Comparison of ENCODE assay signal across 1 cellular context in the genomic region with DNA sequence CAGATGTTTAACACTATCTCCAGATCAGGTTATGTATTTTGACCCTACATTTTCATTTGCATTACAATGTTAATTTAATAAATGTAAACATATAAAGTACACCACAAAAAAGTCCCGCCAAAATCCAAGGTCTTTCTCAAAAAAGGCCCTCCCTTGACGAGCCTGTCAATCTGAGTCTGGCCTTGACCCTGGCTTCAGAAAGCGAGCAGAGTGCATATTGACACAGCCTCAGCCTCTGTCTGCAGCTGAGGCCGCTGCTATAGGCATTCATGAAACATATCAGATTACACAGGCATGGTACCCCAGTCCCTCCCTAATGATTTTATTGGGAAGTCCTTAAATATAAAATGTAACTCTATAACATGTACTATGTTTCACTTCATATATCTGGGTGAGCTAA.
A peak's percentile ranks its signal among the peaks of the same experiment; 100 is the strongest.
TF ChIP-seq lines count a peak whose summit lies in the region.

No MANE protein-coding gene starts in this region.

TF ChIP-seq in HepG2, 621 proteins besides CTCF, POLR2A, EP300 and RAD21 (continued from another document and continues in another):
- TF ChIP-seq, protein P1, sequence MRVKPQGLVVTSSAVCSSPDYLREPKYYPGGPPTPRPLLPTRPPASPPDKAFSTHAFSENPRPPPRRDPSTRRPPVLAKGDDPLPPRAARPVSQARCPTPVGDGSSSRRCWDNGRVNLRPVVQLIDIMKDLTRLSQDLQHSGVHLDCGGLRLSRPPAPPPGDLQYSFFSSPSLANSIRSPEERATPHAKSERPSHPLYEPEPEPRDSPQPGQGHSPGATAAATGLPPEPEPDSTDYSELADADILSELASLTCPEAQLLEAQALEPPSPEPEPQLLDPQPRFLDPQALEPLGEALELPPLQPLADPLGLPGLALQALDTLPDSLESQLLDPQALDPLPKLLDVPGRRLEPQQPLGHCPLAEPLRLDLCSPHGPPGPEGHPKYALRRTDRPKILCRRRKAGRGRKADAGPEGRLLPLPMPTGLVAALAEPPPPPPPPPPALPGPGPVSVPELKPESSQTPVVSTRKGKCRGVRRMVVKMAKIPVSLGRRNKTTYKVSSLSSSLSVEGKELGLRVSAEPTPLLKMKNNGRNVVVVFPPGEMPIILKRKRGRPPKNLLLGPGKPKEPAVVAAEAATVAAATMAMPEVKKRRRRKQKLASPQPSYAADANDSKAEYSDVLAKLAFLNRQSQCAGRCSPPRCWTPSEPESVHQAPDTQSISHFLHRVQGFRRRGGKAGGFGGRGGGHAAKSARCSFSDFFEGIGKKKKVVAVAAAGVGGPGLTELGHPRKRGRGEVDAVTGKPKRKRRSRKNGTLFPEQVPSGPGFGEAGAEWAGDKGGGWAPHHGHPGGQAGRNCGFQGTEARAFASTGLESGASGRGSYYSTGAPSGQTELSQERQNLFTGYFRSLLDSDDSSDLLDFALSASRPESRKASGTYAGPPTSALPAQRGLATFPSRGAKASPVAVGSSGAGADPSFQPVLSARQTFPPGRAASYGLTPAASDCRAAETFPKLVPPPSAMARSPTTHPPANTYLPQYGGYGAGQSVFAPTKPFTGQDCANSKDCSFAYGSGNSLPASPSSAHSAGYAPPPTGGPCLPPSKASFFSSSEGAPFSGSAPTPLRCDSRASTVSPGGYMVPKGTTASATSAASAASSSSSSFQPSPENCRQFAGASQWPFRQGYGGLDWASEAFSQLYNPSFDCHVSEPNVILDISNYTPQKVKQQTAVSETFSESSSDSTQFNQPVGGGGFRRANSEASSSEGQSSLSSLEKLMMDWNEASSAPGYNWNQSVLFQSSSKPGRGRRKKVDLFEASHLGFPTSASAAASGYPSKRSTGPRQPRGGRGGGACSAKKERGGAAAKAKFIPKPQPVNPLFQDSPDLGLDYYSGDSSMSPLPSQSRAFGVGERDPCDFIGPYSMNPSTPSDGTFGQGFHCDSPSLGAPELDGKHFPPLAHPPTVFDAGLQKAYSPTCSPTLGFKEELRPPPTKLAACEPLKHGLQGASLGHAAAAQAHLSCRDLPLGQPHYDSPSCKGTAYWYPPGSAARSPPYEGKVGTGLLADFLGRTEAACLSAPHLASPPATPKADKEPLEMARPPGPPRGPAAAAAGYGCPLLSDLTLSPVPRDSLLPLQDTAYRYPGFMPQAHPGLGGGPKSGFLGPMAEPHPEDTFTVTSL (CRISPR knock-in tag; IDR thresholded peaks at IDR 0.05; ENCODE audit: borderline replicate concordance): peak; percentile 78; the same call in 1 of the 2 replicates
- no peak for TF ChIP-seq ZIK1 (CRISPR knock-in tag; IDR thresholded peaks at IDR 0.05; ENCODE audit: borderline replicate concordance, low read depth)
- TF ChIP-seq ZNF770 (CRISPR knock-in tag; IDR thresholded peaks at IDR 0.05): no peak
- TF ChIP-seq RFXANK (CRISPR knock-in tag; IDR thresholded peaks at IDR 0.05): no peak
- TF ChIP-seq, protein P2, sequence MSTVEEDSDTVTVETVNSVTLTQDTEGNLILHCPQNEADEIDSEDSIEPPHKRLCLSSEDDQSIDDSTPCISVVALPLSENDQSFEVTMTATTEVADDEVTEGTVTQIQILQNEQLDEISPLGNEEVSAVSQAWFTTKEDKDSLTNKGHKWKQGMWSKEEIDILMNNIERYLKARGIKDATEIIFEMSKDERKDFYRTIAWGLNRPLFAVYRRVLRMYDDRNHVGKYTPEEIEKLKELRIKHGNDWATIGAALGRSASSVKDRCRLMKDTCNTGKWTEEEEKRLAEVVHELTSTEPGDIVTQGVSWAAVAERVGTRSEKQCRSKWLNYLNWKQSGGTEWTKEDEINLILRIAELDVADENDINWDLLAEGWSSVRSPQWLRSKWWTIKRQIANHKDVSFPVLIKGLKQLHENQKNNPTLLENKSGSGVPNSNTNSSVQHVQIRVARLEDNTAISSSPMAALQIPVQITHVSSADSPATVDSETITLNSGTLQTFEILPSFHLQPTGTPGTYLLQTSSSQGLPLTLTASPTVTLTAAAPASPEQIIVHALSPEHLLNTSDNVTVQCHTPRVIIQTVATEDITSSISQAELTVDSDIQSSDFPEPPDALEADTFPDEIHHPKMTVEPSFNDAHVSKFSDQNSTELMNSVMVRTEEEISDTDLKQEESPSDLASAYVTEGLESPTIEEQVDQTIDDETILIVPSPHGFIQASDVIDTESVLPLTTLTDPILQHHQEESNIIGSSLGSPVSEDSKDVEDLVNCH (CRISPR knock-in tag; IDR thresholded peaks at IDR 0.05): no peak
- TF ChIP-seq CREB1 (IDR thresholded peaks at IDR 0.05): no peak
- TF ChIP-seq CREB1 (CRISPR knock-in tag; IDR thresholded peaks at IDR 0.05): peak; percentile 40; the same call in 1 of the 2 replicates
- TF ChIP-seq RXRB (CRISPR knock-in tag; IDR thresholded peaks at IDR 0.05; ENCODE audit: borderline replicate concordance): peak; percentile 85
- TF ChIP-seq RORA (CRISPR knock-in tag; IDR thresholded peaks at IDR 0.05): no peak
- no peak for TF ChIP-seq EZH2 (conservative IDR thresholded peaks at IDR 0.05; ENCODE audit: low read depth, low read length)
- no peak for TF ChIP-seq ZNF274 (CRISPR knock-in tag; IDR thresholded peaks at IDR 0.05)
- TF ChIP-seq, protein P3, sequence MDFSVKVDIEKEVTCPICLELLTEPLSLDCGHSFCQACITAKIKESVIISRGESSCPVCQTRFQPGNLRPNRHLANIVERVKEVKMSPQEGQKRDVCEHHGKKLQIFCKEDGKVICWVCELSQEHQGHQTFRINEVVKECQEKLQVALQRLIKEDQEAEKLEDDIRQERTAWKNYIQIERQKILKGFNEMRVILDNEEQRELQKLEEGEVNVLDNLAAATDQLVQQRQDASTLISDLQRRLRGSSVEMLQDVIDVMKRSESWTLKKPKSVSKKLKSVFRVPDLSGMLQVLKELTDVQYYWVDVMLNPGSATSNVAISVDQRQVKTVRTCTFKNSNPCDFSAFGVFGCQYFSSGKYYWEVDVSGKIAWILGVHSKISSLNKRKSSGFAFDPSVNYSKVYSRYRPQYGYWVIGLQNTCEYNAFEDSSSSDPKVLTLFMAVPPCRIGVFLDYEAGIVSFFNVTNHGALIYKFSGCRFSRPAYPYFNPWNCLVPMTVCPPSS (IDR thresholded peaks at IDR 0.05): no peak
- TF ChIP-seq ETV5 (CRISPR knock-in tag; IDR thresholded peaks at IDR 0.05; ENCODE audit: borderline replicate concordance): peak; percentile 51; the same call in 1 of the 2 replicates
- TF ChIP-seq ZNF530 (CRISPR knock-in tag; IDR thresholded peaks at IDR 0.05; ENCODE audit: low read depth): no peak
- no peak for TF ChIP-seq ZZZ3 (CRISPR knock-in tag; IDR thresholded peaks at IDR 0.05; ENCODE audit: borderline replicate concordance)
- no peak for TF ChIP-seq TOE1 (CRISPR knock-in tag; IDR thresholded peaks at IDR 0.05)
- no peak for TF ChIP-seq ZNF205 (CRISPR knock-in tag; IDR thresholded peaks at IDR 0.05)
- TF ChIP-seq, protein P4, sequence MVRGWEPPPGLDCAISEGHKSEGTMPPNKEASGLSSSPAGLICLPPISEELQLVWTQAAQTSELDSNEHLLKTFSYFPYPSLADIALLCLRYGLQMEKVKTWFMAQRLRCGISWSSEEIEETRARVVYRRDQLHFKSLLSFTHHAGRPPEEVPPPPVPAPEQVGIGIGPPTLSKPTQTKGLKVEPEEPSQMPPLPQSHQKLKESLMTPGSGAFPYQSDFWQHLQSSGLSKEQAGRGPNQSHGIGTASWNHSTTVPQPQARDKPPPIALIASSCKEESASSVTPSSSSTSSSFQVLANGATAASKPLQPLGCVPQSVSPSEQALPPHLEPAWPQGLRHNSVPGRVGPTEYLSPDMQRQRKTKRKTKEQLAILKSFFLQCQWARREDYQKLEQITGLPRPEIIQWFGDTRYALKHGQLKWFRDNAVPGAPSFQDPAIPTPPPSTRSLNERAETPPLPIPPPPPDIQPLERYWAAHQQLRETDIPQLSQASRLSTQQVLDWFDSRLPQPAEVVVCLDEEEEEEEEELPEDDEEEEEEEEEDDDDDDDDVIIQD (CRISPR knock-in tag; IDR thresholded peaks at IDR 0.05; ENCODE audit: low read depth): 0 out of 2 replicates have a peak, but pooled peaks have one; percentile 35
- no peak for TF ChIP-seq MAX (IDR thresholded peaks at IDR 0.05)
- no peak for TF ChIP-seq KAT7 (CRISPR knock-in tag; IDR thresholded peaks at IDR 0.05; ENCODE audit: borderline replicate concordance)
- no peak for TF ChIP-seq MAFK (conservative IDR thresholded peaks at IDR 0.05 in 1 of 2, IDR thresholded peaks at IDR 0.05 in 1 of 2; ENCODE audit: low read length in 2 of 2)
- no peak for TF ChIP-seq PRDM15 (CRISPR knock-in tag; IDR thresholded peaks at IDR 0.05)
- TF ChIP-seq, protein P5, sequence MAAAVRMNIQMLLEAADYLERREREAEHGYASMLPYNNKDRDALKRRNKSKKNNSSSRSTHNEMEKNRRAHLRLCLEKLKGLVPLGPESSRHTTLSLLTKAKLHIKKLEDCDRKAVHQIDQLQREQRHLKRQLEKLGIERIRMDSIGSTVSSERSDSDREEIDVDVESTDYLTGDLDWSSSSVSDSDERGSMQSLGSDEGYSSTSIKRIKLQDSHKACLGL (CRISPR knock-in tag; IDR thresholded peaks at IDR 0.05): no peak
- no peak for TF ChIP-seq ZNF260 (CRISPR knock-in tag; IDR thresholded peaks at IDR 0.05; ENCODE audit: borderline replicate concordance, low read depth)
- TF ChIP-seq ZNF281 (CRISPR knock-in tag; IDR thresholded peaks at IDR 0.05; ENCODE audit: borderline replicate concordance): peak; percentile 36; the same call in 1 of the 2 replicates
- no peak for TF ChIP-seq ZNF766 (CRISPR knock-in tag; IDR thresholded peaks at IDR 0.05; ENCODE audit: borderline replicate concordance)
- peak; percentile 40; the same call in 1 of the 2 replicates for TF ChIP-seq THAP11 (CRISPR knock-in tag; IDR thresholded peaks at IDR 0.05)
- TF ChIP-seq MBD4 (IDR thresholded peaks at IDR 0.05; ENCODE audit: borderline replicate concordance, low read length): 0 out of 2 replicates have a peak, but pooled peaks have one; percentile 66
- TF ChIP-seq, protein P6, sequence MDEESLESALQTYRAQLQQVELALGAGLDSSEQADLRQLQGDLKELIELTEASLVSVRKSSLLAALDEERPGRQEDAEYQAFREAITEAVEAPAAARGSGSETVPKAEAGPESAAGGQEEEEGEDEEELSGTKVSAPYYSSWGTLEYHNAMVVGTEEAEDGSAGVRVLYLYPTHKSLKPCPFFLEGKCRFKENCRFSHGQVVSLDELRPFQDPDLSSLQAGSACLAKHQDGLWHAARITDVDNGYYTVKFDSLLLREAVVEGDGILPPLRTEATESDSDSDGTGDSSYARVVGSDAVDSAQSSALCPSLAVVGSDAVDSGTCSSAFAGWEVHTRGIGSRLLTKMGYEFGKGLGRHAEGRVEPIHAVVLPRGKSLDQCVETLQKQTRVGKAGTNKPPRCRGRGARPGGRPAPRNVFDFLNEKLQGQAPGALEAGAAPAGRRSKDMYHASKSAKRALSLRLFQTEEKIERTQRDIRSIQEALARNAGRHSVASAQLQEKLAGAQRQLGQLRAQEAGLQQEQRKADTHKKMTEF (CRISPR knock-in tag; IDR thresholded peaks at IDR 0.05): peak; percentile 64
- peak; percentile 87 for TF ChIP-seq TCF7 (IDR thresholded peaks at IDR 0.05; ENCODE audit: low read depth)
